ENCODE assay signal across 11 cellular contexts in genomic region chr6:305371-306206, GRCh38.
DNase-seq lines count a peak whose midpoint lies in the region; ATAC-seq and TF ChIP-seq lines count a peak whose summit lies in the region.
"Had no signal": no experiment of that assay in that cellular context is flagged by ENCODE, and none has a peak within 500 bp of the region (broad histone marks: within the 10 kb centered on the region; RNA-seq: fewer than 3 reads in every experiment).

No MANE protein-coding gene starts in this region.

- peaks cover 87% of the 10 kb centered on the region for H3K4me1 ChIP-seq in BLaER1

- H3K27me3 ChIP-seq in BLaER1 (no peaks in the 10 kb centered on the region), WERI-Rb-1 (ENCODE audit: insufficient read depth, low read depth, severe bottlenecking) (peaks cover 59% of the 10 kb centered on the region)

- DNase-seq in NAMALWA (ENCODE audit: low spot score) (peak; percentile 56), WERI-Rb-1 (no peak), NCI-H345 (lab: John Stamatoyannopoulos, UW) (no peak), activated gamma-delta T cell (lab: John Stamatoyannopoulos, UW) (no peak), DMS 273 (lab: John Stamatoyannopoulos, UW; ENCODE audit: unreplicated experiment) (no peak)
- DNase-seq: NCI-H2107; stimulated activated CD4-positive, alpha-beta T cell treated with anti-CD3 and anti-CD28 coated beads, Interleukin-4, amount 100 ng/mL, for 4 hours; T-helper 2 cell had no signal

- H3K4me2 ChIP-seq in BLaER1: peak overlapping the region; percentile 80

- ATAC-seq in GM19043 (IDR thresholded peaks at IDR 0.05; ENCODE audit: low read depth, unreplicated experiment): peak; percentile 76
- peak; percentile 82 for ATAC-seq in HG02798 (IDR thresholded peaks at IDR 0.05; ENCODE audit: poor library complexity, unreplicated experiment)

- H3K9me3 ChIP-seq in BLaER1 (peaks cover 17% of the 10 kb centered on the region), WERI-Rb-1 (ENCODE audit: severe bottlenecking) (no peaks in the 10 kb centered on the region)

- peaks cover 34% of the 10 kb centered on the region for H3K36me3 ChIP-seq in BLaER1
- no peaks in the 10 kb centered on the region for H3K36me3 ChIP-seq in WERI-Rb-1

- no peaks in the 10 kb centered on the region for H4K20me1 ChIP-seq in BLaER1

- H3K27ac ChIP-seq in BLaER1 (peak overlapping the region; percentile 74), WERI-Rb-1 (no peak overlapping the region)

- TF ChIP-seq CTCF in WERI-Rb-1 (IDR thresholded peaks at IDR 0.05; ENCODE audit: low read depth, low read length): no peak

- H3K9ac ChIP-seq in BLaER1: peak overlapping the region; percentile 62

- H3K4me3 ChIP-seq in BLaER1 (peak overlapping the region; percentile 11), WERI-Rb-1 (ENCODE audit: low read depth, low read length) (no peak overlapping the region)
